ENCODE assay signal across 8 cellular contexts in genomic region chr6:132401941-132402275, GRCh38. TPM values are rescaled to one million over a fixed set of nuclear protein-coding genes. Genes with fewer than 3 reads are reported as not detected.
A peak's percentile ranks its signal among the peaks of the same experiment; 100 is the strongest.
DNase-seq lines count a peak whose midpoint lies in the region; ATAC-seq, FAIRE-seq and TF ChIP-seq lines count a peak whose summit lies in the region.

No MANE protein-coding gene starts in this region.

- no peak for ATAC-seq in activated T-cell treated with anti-CD3 and anti-CD28 coated beads, Interleukin-2, amount 50 U/mL, for 4 hours
- ATAC-seq in central memory CD8-positive, alpha-beta T cell (replicated peaks; ENCODE audit: extremely low read depth, poor library complexity, severe bottlenecking), result no peak

- no peaks in the 10 kb centered on the region for H3K36me3 Mint-ChIP-seq in activated T-cell treated with anti-CD3 and anti-CD28 coated beads, Interleukin-2, amount 50 U/mL, for 4 hours (ENCODE audit: insufficient read depth)
- H3K36me3 Mint-ChIP-seq in central memory CD8-positive, alpha-beta T cell (ENCODE audit: insufficient read depth), result no peaks in the 10 kb centered on the region
- peaks cover 6% of the 10 kb centered on the region for H3K36me3 Mint-ChIP-seq in mesothelial cell of epicardium

- peak overlapping the region; percentile 51 to 61 for H3K4me3 ChIP-seq in tibial artery

- peaks cover 53% of the 10 kb centered on the region for H3K27me3 Mint-ChIP-seq in activated T-cell treated with anti-CD3 and anti-CD28 coated beads, Interleukin-2, amount 50 U/mL, for 4 hours (ENCODE audit: low read depth)
- H3K27me3 Mint-ChIP-seq in central memory CD8-positive, alpha-beta T cell, result peaks cover 66% of the 10 kb centered on the region
- H3K27me3 Mint-ChIP-seq in mesothelial cell of epicardium (ENCODE audit: low read depth), result peaks cover 35% of the 10 kb centered on the region

- H3K9me3 Mint-ChIP-seq in activated T-cell treated with anti-CD3 and anti-CD28 coated beads, Interleukin-2, amount 50 U/mL, for 4 hours, result no peaks in the 10 kb centered on the region
- no peaks in the 10 kb centered on the region for H3K9me3 Mint-ChIP-seq in central memory CD8-positive, alpha-beta T cell
- H3K9me3 Mint-ChIP-seq in mesothelial cell of epicardium, result peaks cover under 1% of the 10 kb centered on the region

- H3K27ac ChIP-seq in tibial artery, result no peak overlapping the region

- H3K4me1 Mint-ChIP-seq in activated T-cell treated with anti-CD3 and anti-CD28 coated beads, Interleukin-2, amount 50 U/mL, for 4 hours (ENCODE audit: low read depth), result peaks cover 11% of the 10 kb centered on the region
- H3K4me1 Mint-ChIP-seq in central memory CD8-positive, alpha-beta T cell, result peaks cover 5% of the 10 kb centered on the region
- H3K4me1 Mint-ChIP-seq in mesothelial cell of epicardium, result peaks cover 34% of the 10 kb centered on the region

- no peak overlapping the region for H3K27ac Mint-ChIP-seq in central memory CD8-positive, alpha-beta T cell (ENCODE audit: low read depth)
- peak overlapping the region; percentile 35 for H3K27ac Mint-ChIP-seq in mesothelial cell of epicardium

- peaks cover 0 to 20% of the 10 kb centered on the region in 2 donors for H3K27me3 ChIP-seq in tibial artery

- DNase-seq in activated T-cell treated with anti-CD3 and anti-CD28 coated beads, Interleukin-2, amount 50 U/mL, for 4 hours, result no peak
- DNase-seq in activated T-cell treated with anti-CD3 and anti-CD28 coated beads for 4 hours, result no peak
- no peak for DNase-seq in central memory CD8-positive, alpha-beta T cell (ENCODE audit: low spot score in 2 of 2)
- DNase-seq in mesothelial cell of epicardium (ENCODE audit: low spot score in 2 of 2, unreplicated experiment in 2 of 2), result no peak
- DNase-seq in tibial artery, result no peak
- no peak for DNase-seq in GM12892 (ENCODE audit: insufficient read length)
- DNase-seq in NCI-H82 treated with DMSO at 0.1 percent for 48 hours (lab: John Stamatoyannopoulos, UW; ENCODE audit: unreplicated experiment), result no peak
- no peak for DNase-seq in GM19239 (ENCODE audit: insufficient read length, low spot score)

- H3K4me1 ChIP-seq in tibial artery, result peaks cover 0 to 23% (median 11%) of the 10 kb centered on the region in 4 donors

- H3K36me3 ChIP-seq in tibial artery, result no peaks in the 10 kb centered on the region

- FAIRE-seq in GM12892 (lab: Jason Lieb, UNC) (no peak), GM19239 (lab: Jason Lieb, UNC) (no peak)

- intact Hi-C loops in tibial artery (cut with DNase I; ENCODE audit: low total_unique reads), result no loop called here

- no peak for TF ChIP-seq CTCF in mesothelial cell of epicardium (IDR thresholded peaks at IDR 0.05; ENCODE audit: unreplicated experiment)
- no peak for TF ChIP-seq CTCF in tibial artery (IDR thresholded peaks at IDR 0.05)

- TF ChIP-seq POLR2A in GM12892 (IDR thresholded peaks at IDR 0.05; ENCODE audit: low read depth, low read length), result no peak

- H3K4me3 Mint-ChIP-seq in activated T-cell treated with anti-CD3 and anti-CD28 coated beads, Interleukin-2, amount 50 U/mL, for 4 hours, result peak overlapping the region; percentile 35
- peak overlapping the region; percentile 52 for H3K4me3 Mint-ChIP-seq in central memory CD8-positive, alpha-beta T cell
- peak overlapping the region; percentile 75 for H3K4me3 Mint-ChIP-seq in mesothelial cell of epicardium

- no peaks in the 10 kb centered on the region for H3K9me3 ChIP-seq in tibial artery

RNA-seq across cellular contexts. Expression of gene MOXD1, which starts 0.6 kb away (rescaled TPM):
- not detected for total RNA-seq in activated T-cell treated with anti-CD3 and anti-CD28 coated beads, Interleukin-2, amount 50 U/mL, for 4 hours
- total RNA-seq in mesothelial cell of epicardium, result 110 to 113 TPM (median 111 TPM) in 3 replicates
- polyA plus RNA-seq in GM12892 (2012; ENCODE audit: missing spikeins), result 4.3 TPM

Comparison
In these comparisons a context has a peak if more than half of its experiments do, and no peak if none do; other contexts are left out.
1. RNA of gene MOXD1, which starts 0.6 kb away (total RNA-seq): 110 to 113 TPM in mesothelial cell of epicardium; not detected in activated T-cell treated with anti-CD3 and anti-CD28 coated beads, Interleukin-2, amount 50 U/mL, for 4 hours; every median in the first group is over 100 times any median in the second.
2. Peak in every context shown above with its lines, with median percentiles within 50 percentile points of each other: H3K4me3 Mint-ChIP-seq.